In the genomic region with DNA sequence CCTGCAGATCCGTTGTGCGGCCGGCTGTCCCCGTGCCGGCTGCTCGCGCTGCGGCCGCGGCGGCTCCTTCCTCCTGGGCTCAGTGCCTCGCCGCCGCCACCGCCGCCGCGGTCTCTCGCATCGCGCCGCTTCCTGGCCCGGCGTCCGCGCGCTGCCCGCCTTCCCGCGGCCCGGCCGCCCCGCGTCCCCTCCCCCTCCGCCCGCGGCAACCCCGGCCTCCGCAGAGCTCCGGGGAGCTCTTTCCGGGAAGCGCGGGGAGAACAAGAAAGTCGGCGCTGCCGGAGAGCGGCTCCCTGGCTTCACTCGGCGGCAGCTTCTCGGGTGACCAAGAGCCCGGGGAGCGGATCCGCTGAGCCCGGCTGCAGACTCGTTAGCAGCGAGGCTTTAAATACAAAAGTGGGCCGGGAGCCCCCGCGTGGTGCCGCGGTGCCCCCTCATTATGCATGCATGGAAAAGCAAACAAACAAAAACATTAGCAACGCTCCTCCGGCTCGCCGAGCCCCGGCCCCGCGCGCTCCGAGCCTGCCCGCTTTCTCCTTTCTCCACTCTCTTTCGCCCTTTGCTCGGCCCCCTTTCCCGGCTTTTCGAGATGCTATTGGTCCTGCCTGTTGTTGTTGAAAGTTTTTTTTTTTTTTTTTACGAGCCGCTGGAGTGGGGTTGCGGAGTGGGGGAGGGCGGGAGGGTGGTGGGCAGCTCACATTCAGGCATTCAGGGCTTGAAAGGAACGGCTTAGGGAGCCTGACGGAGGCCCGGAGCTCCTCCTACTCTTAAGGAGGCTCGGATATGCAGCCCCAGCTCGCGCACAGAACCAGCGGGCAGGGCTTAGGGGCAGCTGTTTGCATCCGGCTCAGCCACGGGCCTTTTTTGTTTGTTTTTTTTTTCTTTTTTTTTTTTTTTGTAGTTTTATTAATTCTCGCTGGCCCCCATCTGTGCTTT, we compare ENCODE assay signal across 7 cellular contexts. TPM values are rescaled to one million over a fixed set of nuclear protein-coding genes. Genes with fewer than 3 reads are reported as not detected.
A peak's percentile ranks its signal among the peaks of the same experiment; 100 is the strongest.
DNase-seq lines count a peak whose midpoint lies in the region; ATAC-seq and TF ChIP-seq lines count a peak whose summit lies in the region.

A gene with protein sequence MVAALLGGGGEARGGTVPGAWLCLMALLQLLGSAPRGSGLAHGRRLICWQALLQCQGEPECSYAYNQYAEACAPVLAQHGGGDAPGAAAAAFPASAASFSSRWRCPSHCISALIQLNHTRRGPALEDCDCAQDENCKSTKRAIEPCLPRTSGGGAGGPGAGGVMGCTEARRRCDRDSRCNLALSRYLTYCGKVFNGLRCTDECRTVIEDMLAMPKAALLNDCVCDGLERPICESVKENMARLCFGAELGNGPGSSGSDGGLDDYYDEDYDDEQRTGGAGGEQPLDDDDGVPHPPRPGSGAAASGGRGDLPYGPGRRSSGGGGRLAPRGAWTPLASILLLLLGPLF (minus strand): TSS at position 361 of the 936 bp plus-strand sequence. CDS start 727 bp downstream, outside the sequence.

- no peaks in the 10 kb centered on the region for H3K9me3 ChIP-seq in right lobe of liver

- no peaks in the 10 kb centered on the region for H3K36me3 ChIP-seq in right lobe of liver

- H3K4me3 ChIP-seq in right lobe of liver = peak within 1 kb of the TSS; percentile 68 to 77 (median 68)

- DNase-seq in NCI-H460 (ENCODE audit: extremely low read depth, low read depth) (peak; percentile 85), ecto neural progenitor cell (ENCODE audit: low spot score) (peak; percentile 94), right lobe of liver (peak; percentile 83 to 90 (median 86))
- DNase-seq in activated CD4-positive, alpha-beta T cell treated with anti-CD3 and anti-CD28 coated beads, Interleukin-2, amount 50 U/mL, for 48 hours = peak; percentile 64 to 71
- peak; percentile 70 for DNase-seq in stimulated activated CD4-positive, alpha-beta T cell treated with anti-CD3 and anti-CD28 coated beads, Interleukin-4, amount 100 ng/mL, for 24 hours

- peaks cover 0 to 24% (median 9%) of the 10 kb centered on the region in 4 donors for H3K4me1 ChIP-seq in right lobe of liver

- intact Hi-C loops in right lobe of liver (cut with DNase I) = no loop called here

- no peak for TF ChIP-seq CTCF in right lobe of liver (IDR thresholded peaks at IDR 0.05)

- H3K27me3 ChIP-seq in right lobe of liver = no peaks in the 10 kb centered on the region

- H3K27ac ChIP-seq in right lobe of liver = peak within 1 kb of the TSS; percentile 34 to 87 (median 67)

- peak; percentile 34 for TF ChIP-seq POLR2A in right lobe of liver (IDR thresholded peaks at IDR 0.05)

- 0% methylated on average over 21 of the region's 89 CpGs for WGBS in right lobe of liver (ENCODE audit: insufficient coverage, low coverage, low lambda C conversion rate, missing lambda C conversion rate)

- ATAC-seq in GM18508 (IDR thresholded peaks at IDR 0.05; ENCODE audit: insufficient read depth, unreplicated experiment) = peak; percentile 41
- ATAC-seq in HG02981 (IDR thresholded peaks at IDR 0.05; ENCODE audit: unreplicated experiment) = peak; percentile 58
- peak; percentile 69 to 86 (median 81) for ATAC-seq in right lobe of liver

RNA-seq across cellular contexts. Expression of the gene that starts here (rescaled TPM):
- total RNA-seq in NCI-H460 (2014; rRNA removed; shearing (Covaris generic)) = 5.0 and 5.4 TPM in 2 replicates
- polyA plus RNA-seq in NCI-H460 (2014; cell fraction: nucleus; rRNA removed) = 9.7 and 16.0 TPM in 2 replicates
- 1 to 10 TPM in 5 of 6 experiments, under 1 TPM in 1; 0.93 to 3.7 (median 2.4) TPM for total RNA-seq in right lobe of liver

Comparison
In these comparisons a context has a peak if more than half of its experiments do, and no peak if none do; other contexts are left out.
1. Peak in every context shown above with its lines: DNase-seq, ATAC-seq, H3K4me3 ChIP-seq and H3K27ac ChIP-seq.